In the genomic region with DNA sequence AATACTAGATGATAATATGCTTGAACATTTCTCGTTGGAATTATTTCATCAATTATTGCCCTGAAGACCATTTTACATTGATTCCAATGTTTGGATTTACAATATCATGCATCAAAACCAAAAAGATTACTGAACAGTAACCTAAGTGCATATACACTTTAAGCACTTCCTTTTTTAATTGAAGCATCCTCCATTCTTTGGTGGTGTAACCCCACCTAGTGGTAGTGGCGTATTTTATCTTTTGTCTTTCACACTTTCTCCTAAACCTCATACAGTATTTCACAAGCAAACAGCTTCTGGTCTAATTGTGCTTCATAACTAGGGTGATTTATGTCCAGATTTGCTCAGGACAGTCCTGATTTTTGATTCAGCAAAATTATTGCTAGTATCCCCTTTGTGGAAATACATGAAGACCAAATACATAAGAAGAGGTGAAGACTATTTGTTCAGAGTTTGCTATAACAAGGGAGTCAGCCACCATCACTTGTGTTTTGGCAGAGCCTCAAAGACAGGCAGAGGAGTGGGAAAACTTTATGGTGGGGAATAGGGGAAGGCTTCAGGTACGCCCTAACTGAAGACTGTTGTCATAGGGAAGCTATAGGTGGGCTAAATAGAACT, we compare ENCODE assay signal across 1 cellular context.
TF ChIP-seq lines count a peak whose summit lies in the region.

No MANE protein-coding gene starts in this region.

TF ChIP-seq in K562, 482 proteins besides CTCF, POLR2A, EP300 and RAD21 (continues in another document):
- no peak for TF ChIP-seq RNF219 (CRISPR knock-in tag; IDR thresholded peaks at IDR 0.05)
- 0 out of 4 replicates have a peak, but pooled peaks of 1 of the 2 experiments have one; percentile 6 for TF ChIP-seq SRF (CRISPR knock-in tag; IDR thresholded peaks at IDR 0.05)
- peak; percentile 36 for TF ChIP-seq ARID2 (IDR thresholded peaks at IDR 0.05)
- no peak for TF ChIP-seq CBX5 (IDR thresholded peaks at IDR 0.05; ENCODE audit: borderline replicate concordance, low read depth)
- no peak for TF ChIP-seq NCOA4 (IDR thresholded peaks at IDR 0.05; ENCODE audit: partially characterized antibody)
- TF ChIP-seq, protein P1, sequence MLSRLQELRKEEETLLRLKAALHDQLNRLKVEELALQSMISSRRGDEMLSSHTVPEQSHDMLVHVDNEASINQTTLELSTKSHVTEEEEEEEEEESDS (CRISPR knock-in tag; IDR thresholded peaks at IDR 0.05), result no peak
- no peak for TF ChIP-seq BRF2 (IDR thresholded peaks at IDR 0.05; ENCODE audit: borderline replicate concordance, insufficient read depth, insufficient read length)
- no peak for TF ChIP-seq FOXO4 (CRISPR knock-in tag; IDR thresholded peaks at IDR 0.05)
- no peak for TF ChIP-seq PPARD (CRISPR knock-in tag; IDR thresholded peaks at IDR 0.05)
- TF ChIP-seq SLC30A9 (CRISPR knock-in tag; IDR thresholded peaks at IDR 0.05), result no peak
- no peak for TF ChIP-seq TAF1 (IDR thresholded peaks at IDR 0.05; ENCODE audit: control insufficient read depth, extremely low read depth, insufficient read depth, low read length, severe bottlenecking)
- TF ChIP-seq BCL6 (CRISPR knock-in tag; IDR thresholded peaks at IDR 0.05), result no peak
- peak; percentile 97 for TF ChIP-seq SPI1 (IDR thresholded peaks at IDR 0.05; ENCODE audit: borderline replicate concordance, low read depth, low read length)
- TF ChIP-seq KAT2B (IDR thresholded peaks at IDR 0.05; ENCODE audit: low read depth, low read length), result no peak
- no peak for TF ChIP-seq ZNF668 (CRISPR knock-in tag; IDR thresholded peaks at IDR 0.05)
- TF ChIP-seq, protein P2, sequence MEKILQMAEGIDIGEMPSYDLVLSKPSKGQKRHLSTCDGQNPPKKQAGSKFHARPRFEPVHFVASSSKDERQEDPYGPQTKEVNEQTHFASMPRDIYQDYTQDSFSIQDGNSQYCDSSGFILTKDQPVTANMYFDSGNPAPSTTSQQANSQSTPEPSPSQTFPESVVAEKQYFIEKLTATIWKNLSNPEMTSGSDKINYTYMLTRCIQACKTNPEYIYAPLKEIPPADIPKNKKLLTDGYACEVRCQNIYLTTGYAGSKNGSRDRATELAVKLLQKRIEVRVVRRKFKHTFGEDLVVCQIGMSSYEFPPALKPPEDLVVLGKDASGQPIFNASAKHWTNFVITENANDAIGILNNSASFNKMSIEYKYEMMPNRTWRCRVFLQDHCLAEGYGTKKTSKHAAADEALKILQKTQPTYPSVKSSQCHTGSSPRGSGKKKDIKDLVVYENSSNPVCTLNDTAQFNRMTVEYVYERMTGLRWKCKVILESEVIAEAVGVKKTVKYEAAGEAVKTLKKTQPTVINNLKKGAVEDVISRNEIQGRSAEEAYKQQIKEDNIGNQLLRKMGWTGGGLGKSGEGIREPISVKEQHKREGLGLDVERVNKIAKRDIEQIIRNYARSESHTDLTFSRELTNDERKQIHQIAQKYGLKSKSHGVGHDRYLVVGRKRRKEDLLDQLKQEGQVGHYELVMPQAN (IDR thresholded peaks at IDR 0.05; ENCODE audit: borderline replicate concordance), result no peak
- no peak for TF ChIP-seq ATF2 (CRISPR knock-in tag; IDR thresholded peaks at IDR 0.05)
- TF ChIP-seq, protein P3, sequence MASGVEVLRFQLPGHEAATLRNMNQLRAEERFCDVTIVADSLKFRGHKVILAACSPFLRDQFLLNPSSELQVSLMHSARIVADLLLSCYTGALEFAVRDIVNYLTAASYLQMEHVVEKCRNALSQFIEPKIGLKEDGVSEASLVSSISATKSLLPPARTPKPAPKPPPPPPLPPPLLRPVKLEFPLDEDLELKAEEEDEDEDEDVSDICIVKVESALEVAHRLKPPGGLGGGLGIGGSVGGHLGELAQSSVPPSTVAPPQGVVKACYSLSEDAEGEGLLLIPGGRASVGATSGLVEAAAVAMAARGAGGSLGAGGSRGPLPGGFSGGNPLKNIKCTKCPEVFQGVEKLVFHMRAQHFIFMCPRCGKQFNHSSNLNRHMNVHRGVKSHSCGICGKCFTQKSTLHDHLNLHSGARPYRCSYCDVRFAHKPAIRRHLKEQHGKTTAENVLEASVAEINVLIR (CRISPR knock-in tag; IDR thresholded peaks at IDR 0.05), result no peak
- no peak for TF ChIP-seq ZNF79 (CRISPR knock-in tag; IDR thresholded peaks at IDR 0.05; ENCODE audit: low read depth)
- no peak for TF ChIP-seq SETDB1 (IDR thresholded peaks at IDR 0.05; ENCODE audit: low read length)
- no peak for TF ChIP-seq LEF1 (IDR thresholded peaks at IDR 0.05)
- TF ChIP-seq NBN (IDR thresholded peaks at IDR 0.05; ENCODE audit: low read depth), result 0 out of 2 replicates have a peak, but pooled peaks have one; percentile 37
- TF ChIP-seq TEAD1 (CRISPR knock-in tag; IDR thresholded peaks at IDR 0.05), result no peak
- TF ChIP-seq PML (IDR thresholded peaks at IDR 0.05; ENCODE audit: low read length), result no peak; the same call in 1 of the 2 replicates
- TF ChIP-seq ADNP (tag; IDR thresholded peaks at IDR 0.05), result no peak
- no peak for TF ChIP-seq ZNF174 (CRISPR knock-in tag; IDR thresholded peaks at IDR 0.05)
- TF ChIP-seq, protein P4, sequence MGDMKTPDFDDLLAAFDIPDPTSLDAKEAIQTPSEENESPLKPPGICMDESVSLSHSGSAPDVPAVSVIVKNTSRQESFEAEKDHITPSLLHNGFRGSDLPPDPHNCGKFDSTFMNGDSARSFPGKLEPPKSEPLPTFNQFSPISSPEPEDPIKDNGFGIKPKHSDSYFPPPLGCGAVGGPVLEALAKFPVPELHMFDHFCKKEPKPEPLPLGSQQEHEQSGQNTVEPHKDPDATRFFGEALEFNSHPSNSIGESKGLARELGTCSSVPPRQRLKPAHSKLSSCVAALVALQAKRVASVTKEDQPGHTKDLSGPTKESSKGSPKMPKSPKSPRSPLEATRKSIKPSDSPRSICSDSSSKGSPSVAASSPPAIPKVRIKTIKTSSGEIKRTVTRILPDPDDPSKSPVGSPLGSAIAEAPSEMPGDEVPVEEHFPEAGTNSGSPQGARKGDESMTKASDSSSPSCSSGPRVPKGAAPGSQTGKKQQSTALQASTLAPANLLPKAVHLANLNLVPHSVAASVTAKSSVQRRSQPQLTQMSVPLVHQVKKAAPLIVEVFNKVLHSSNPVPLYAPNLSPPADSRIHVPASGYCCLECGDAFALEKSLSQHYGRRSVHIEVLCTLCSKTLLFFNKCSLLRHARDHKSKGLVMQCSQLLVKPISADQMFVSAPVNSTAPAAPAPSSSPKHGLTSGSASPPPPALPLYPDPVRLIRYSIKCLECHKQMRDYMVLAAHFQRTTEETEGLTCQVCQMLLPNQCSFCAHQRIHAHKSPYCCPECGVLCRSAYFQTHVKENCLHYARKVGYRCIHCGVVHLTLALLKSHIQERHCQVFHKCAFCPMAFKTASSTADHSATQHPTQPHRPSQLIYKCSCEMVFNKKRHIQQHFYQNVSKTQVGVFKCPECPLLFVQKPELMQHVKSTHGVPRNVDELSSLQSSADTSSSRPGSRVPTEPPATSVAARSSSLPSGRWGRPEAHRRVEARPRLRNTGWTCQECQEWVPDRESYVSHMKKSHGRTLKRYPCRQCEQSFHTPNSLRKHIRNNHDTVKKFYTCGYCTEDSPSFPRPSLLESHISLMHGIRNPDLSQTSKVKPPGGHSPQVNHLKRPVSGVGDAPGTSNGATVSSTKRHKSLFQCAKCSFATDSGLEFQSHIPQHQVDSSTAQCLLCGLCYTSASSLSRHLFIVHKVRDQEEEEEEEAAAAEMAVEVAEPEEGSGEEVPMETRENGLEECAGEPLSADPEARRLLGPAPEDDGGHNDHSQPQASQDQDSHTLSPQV (IDR thresholded peaks at IDR 0.05), result peak; percentile 54; the same call in 1 of the 2 replicates
- no peak for TF ChIP-seq ILK (tag; IDR thresholded peaks at IDR 0.05; ENCODE audit: borderline replicate concordance, low read depth)
- TF ChIP-seq ZFP36 (IDR thresholded peaks at IDR 0.05; ENCODE audit: low read depth, low read length, partially characterized antibody), result no peak
- no peak for TF ChIP-seq RUNX1 (IDR thresholded peaks at IDR 0.05; ENCODE audit: low read depth)
- no peak for TF ChIP-seq NFYB (IDR thresholded peaks at IDR 0.05; ENCODE audit: extremely low read depth, insufficient read length)
- TF ChIP-seq, protein P5, sequence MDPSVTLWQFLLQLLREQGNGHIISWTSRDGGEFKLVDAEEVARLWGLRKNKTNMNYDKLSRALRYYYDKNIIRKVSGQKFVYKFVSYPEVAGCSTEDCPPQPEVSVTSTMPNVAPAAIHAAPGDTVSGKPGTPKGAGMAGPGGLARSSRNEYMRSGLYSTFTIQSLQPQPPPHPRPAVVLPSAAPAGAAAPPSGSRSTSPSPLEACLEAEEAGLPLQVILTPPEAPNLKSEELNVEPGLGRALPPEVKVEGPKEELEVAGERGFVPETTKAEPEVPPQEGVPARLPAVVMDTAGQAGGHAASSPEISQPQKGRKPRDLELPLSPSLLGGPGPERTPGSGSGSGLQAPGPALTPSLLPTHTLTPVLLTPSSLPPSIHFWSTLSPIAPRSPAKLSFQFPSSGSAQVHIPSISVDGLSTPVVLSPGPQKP (CRISPR knock-in tag; IDR thresholded peaks at IDR 0.05), result no peak
- TF ChIP-seq ZNF263 (CRISPR knock-in tag; IDR thresholded peaks at IDR 0.05; ENCODE audit: borderline replicate concordance), result no peak
- no peak for TF ChIP-seq RBBP5 (IDR thresholded peaks at IDR 0.05; ENCODE audit: borderline replicate concordance, insufficient read depth, low read length, poor library complexity, severe bottlenecking)
- TF ChIP-seq ZBTB2 (IDR thresholded peaks at IDR 0.05), result no peak
- TF ChIP-seq CSDE1 (IDR thresholded peaks at IDR 0.05), result no peak; a peak in 1 of 4 replicates
- no peak for TF ChIP-seq RBFOX2 (IDR thresholded peaks at IDR 0.05; ENCODE audit: low read depth, low read length)
- TF ChIP-seq ZNF146 (CRISPR knock-in tag; IDR thresholded peaks at IDR 0.05; ENCODE audit: unreplicated experiment), result no peak
- TF ChIP-seq, protein P6, sequence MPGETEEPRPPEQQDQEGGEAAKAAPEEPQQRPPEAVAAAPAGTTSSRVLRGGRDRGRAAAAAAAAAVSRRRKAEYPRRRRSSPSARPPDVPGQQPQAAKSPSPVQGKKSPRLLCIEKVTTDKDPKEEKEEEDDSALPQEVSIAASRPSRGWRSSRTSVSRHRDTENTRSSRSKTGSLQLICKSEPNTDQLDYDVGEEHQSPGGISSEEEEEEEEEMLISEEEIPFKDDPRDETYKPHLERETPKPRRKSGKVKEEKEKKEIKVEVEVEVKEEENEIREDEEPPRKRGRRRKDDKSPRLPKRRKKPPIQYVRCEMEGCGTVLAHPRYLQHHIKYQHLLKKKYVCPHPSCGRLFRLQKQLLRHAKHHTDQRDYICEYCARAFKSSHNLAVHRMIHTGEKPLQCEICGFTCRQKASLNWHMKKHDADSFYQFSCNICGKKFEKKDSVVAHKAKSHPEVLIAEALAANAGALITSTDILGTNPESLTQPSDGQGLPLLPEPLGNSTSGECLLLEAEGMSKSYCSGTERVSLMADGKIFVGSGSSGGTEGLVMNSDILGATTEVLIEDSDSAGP (CRISPR knock-in tag; IDR thresholded peaks at IDR 0.05), result no peak; the same call in 1 of the 2 replicates
- TF ChIP-seq FIP1L1 (IDR thresholded peaks at IDR 0.05; ENCODE audit: low read depth, low read length, poor library complexity, severe bottlenecking), result no peak
- TF ChIP-seq CREBBP (IDR thresholded peaks at IDR 0.05; ENCODE audit: low read depth, low read length), result no peak
- no peak for TF ChIP-seq ZZZ3 (IDR thresholded peaks at IDR 0.05)
- TF ChIP-seq LCOR (CRISPR knock-in tag; IDR thresholded peaks at IDR 0.05), result peak; percentile 52; the same call in 1 of the 2 replicates
